Comparison of ENCODE assay signal across 1 cellular context in genomic region chr16:21260870-21261791, GRCh38.
TF ChIP-seq lines count a peak whose summit lies in the region.

No MANE protein-coding gene starts in this region.

TF ChIP-seq in HepG2, 621 proteins besides CTCF, POLR2A, EP300 and RAD21 (continued from another document):
- no peak for TF ChIP-seq ZUFSP (CRISPR knock-in tag; IDR thresholded peaks at IDR 0.05; ENCODE audit: borderline replicate concordance)
- TF ChIP-seq CREB3 (CRISPR knock-in tag; IDR thresholded peaks at IDR 0.05), result peak; percentile 63; the same call in 1 of the 2 replicates
- no peak for TF ChIP-seq HOXA7 (CRISPR knock-in tag; IDR thresholded peaks at IDR 0.05)
- TF ChIP-seq SSRP1 (CRISPR knock-in tag; IDR thresholded peaks at IDR 0.05), result peak; percentile 98
- no peak for TF ChIP-seq PRDM4 (CRISPR knock-in tag; IDR thresholded peaks at IDR 0.05; ENCODE audit: borderline replicate concordance)
- peak; percentile 98 for TF ChIP-seq HNF1A (IDR thresholded peaks at IDR 0.05; ENCODE audit: low read depth)
- TF ChIP-seq HNF1A (CRISPR knock-in tag; IDR thresholded peaks at IDR 0.05; ENCODE audit: borderline replicate concordance), result peak; percentile 100
- no peak for TF ChIP-seq KLF15 (CRISPR knock-in tag; IDR thresholded peaks at IDR 0.05; ENCODE audit: borderline replicate concordance)
- peak; percentile 80 for TF ChIP-seq ZNF503 (CRISPR knock-in tag; IDR thresholded peaks at IDR 0.05)
- no peak for TF ChIP-seq MATR3 (CRISPR knock-in tag; IDR thresholded peaks at IDR 0.05)
- TF ChIP-seq ARNTL (CRISPR knock-in tag; IDR thresholded peaks at IDR 0.05), result peak; percentile 67; the same call in 1 of the 2 replicates
- no peak for TF ChIP-seq PTBP1 (IDR thresholded peaks at IDR 0.05; ENCODE audit: low read depth, low read length, poor library complexity, severe bottlenecking)
- TF ChIP-seq ZNF24 (IDR thresholded peaks at IDR 0.05), result no peak; the same call in 1 of the 2 replicates
- no peak; the same call in 1 of the 2 replicates for TF ChIP-seq IRF1 (CRISPR knock-in tag; IDR thresholded peaks at IDR 0.05; ENCODE audit: low read depth)
- peak; percentile 99 for TF ChIP-seq JUND (CRISPR knock-in tag; IDR thresholded peaks at IDR 0.05)
- peak; percentile 58 for TF ChIP-seq TAF1 (CRISPR knock-in tag; IDR thresholded peaks at IDR 0.05)
- TF ChIP-seq ZFAT (CRISPR knock-in tag; conservative IDR thresholded peaks at IDR 0.05), result no peak
- TF ChIP-seq SP1 (IDR thresholded peaks at IDR 0.05), result no peak
- peak; percentile 40; the same call in 1 of the 2 replicates for TF ChIP-seq SP1 (CRISPR knock-in tag; IDR thresholded peaks at IDR 0.05)
- TF ChIP-seq PPARG (CRISPR knock-in tag; conservative IDR thresholded peaks at IDR 0.05), result peak; percentile 100
- 0 out of 2 replicates have a peak, but pooled peaks have one; percentile 40 for TF ChIP-seq ZNF274 (CRISPR knock-in tag; IDR thresholded peaks at IDR 0.05)
- TF ChIP-seq SMC3 (IDR thresholded peaks at IDR 0.05; ENCODE audit: low read length), result no peak; the same call in 1 of the 2 replicates
- TF ChIP-seq ARID3A (IDR thresholded peaks at IDR 0.05; ENCODE audit: low read depth, low read length), result peak; percentile 71; the same call in 1 of the 2 replicates
- TF ChIP-seq HOXA5 (CRISPR knock-in tag; IDR thresholded peaks at IDR 0.05), result peak; percentile 84; the same call in 1 of the 2 replicates
- peak; percentile 93 for TF ChIP-seq ZNF792 (CRISPR knock-in tag; IDR thresholded peaks at IDR 0.05)
- TF ChIP-seq TFAP4 (IDR thresholded peaks at IDR 0.05; ENCODE audit: borderline replicate concordance, low read depth), result peak; percentile 84
- peak; percentile 58 for TF ChIP-seq TBL1XR1 (IDR thresholded peaks at IDR 0.05; ENCODE audit: borderline replicate concordance, low read length, partially characterized antibody)
- peak; percentile 48 to 50; a peak in 3 of 4 replicates for TF ChIP-seq MAFK (conservative IDR thresholded peaks at IDR 0.05 in 1 of 2, IDR thresholded peaks at IDR 0.05 in 1 of 2; ENCODE audit: low read length in 2 of 2)
- no peak for TF ChIP-seq ZNF138 (CRISPR knock-in tag; IDR thresholded peaks at IDR 0.05; ENCODE audit: low read depth)
- peak; percentile 95 for TF ChIP-seq SOX5 (CRISPR knock-in tag; IDR thresholded peaks at IDR 0.05; ENCODE audit: borderline replicate concordance)
- TF ChIP-seq REPIN1 (CRISPR knock-in tag; IDR thresholded peaks at IDR 0.05; ENCODE audit: borderline replicate concordance, low read depth), result no peak
- no peak for TF ChIP-seq ZBTB49 (CRISPR knock-in tag; IDR thresholded peaks at IDR 0.05; ENCODE audit: borderline replicate concordance)
- TF ChIP-seq POGZ (CRISPR knock-in tag; IDR thresholded peaks at IDR 0.05), result peak; percentile 97
- TF ChIP-seq MZF1 (CRISPR knock-in tag; IDR thresholded peaks at IDR 0.05; ENCODE audit: borderline replicate concordance), result no peak
- peak; percentile 93 for TF ChIP-seq ARID5B (CRISPR knock-in tag; IDR thresholded peaks at IDR 0.05)
TF ChIP-seq in HepG2: peak in this region for 274.
